In the genomic region with DNA sequence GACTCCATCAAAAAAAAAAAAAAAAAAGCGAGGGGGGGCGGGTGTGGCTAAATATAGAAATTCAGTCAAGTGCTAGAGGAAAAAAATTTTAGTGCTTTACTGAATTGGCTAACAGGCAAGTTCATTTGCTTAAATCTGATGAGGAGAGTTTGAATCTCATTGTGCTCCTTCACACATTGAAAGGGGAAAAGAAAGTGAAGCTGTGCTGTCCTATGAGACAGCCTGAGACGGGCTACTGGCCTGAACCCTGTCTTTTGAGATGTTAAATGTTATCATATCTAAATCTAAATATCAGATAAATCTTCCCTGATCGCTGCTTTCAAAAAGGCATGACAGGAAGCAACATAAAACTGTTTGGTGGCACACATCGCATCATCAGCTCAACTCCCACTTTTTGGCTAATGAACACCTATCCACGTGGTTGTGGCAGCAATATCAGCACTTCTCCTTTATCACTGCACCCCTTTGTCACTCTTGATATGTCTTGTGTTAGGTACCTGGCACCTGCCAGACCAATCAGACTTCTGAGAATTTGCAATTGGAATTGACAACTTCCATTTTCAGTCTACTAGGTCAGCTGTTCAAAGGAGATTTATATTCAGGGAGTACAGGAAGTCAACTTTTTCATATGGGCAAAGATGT, we compare ENCODE assay signal across 24 cellular contexts. TPM values are rescaled to one million over a fixed set of nuclear protein-coding genes. Genes with fewer than 3 reads are reported as not detected.
DNase-seq lines count a peak whose midpoint lies in the region; ATAC-seq lines count a peak whose summit lies in the region.
"Had no signal": no experiment of that assay in that cellular context is flagged by ENCODE, and none has a peak within 500 bp of the region (broad histone marks: within the 10 kb centered on the region; RNA-seq: fewer than 3 reads in every experiment).

No MANE protein-coding gene starts in this region.

- no peaks in the 10 kb centered on the region for H3K36me3 Mint-ChIP-seq in naive B cell
- H3K36me3 Mint-ChIP-seq: CD4-positive, alpha-beta memory T cell had no signal

- peak overlapping the region in 2 of 8 donors; percentile 5 to 7 for H3K4me3 Mint-ChIP-seq in naive B cell

- ATAC-seq in GM18867 (IDR thresholded peaks at IDR 0.05; ENCODE audit: unreplicated experiment) (peak; percentile 38), GM21423 (IDR thresholded peaks at IDR 0.05; ENCODE audit: unreplicated experiment) (peak; percentile 31), HG03432 (IDR thresholded peaks at IDR 0.05; ENCODE audit: unreplicated experiment) (peak; percentile 33), naive B cell (ENCODE audit: low read depth in 2 of 2) (peak; percentile 42 to 64)
- ATAC-seq: foreskin keratinocyte, HCT116 had no signal

- H3K4me1 Mint-ChIP-seq in naive B cell, result peaks cover 4 to 11% (median 7%) of the 10 kb centered on the region in 3 donors

- no peaks in the 10 kb centered on the region for H3K27me3 Mint-ChIP-seq in naive B cell
- H3K27me3 Mint-ChIP-seq: CD4-positive, alpha-beta memory T cell had no signal

- peaks cover 0 to 3% (median 0%) of the 10 kb centered on the region in 7 donors for H3K9me3 Mint-ChIP-seq in naive B cell

- DNase-seq in naive B cell (no peak), nucleus accumbens (lab: John Stamatoyannopoulos, UW) (no peak), HuH-7.5 (ENCODE audit: low spot score) (no peak), cerebellar nuclear complex (lab: John Stamatoyannopoulos, UW) (no peak), NCI-H2171 (lab: John Stamatoyannopoulos, UW) (no peak)
- DNase-seq: activated CD4-positive, alpha-beta T cell treated with anti-CD3 and anti-CD28 coated beads, Interleukin-2, amount 50 U/mL, for 48 hours; activated naive CD4-positive, alpha-beta T cell treated with Interleukin-2 at 50 U/mL for 16 hours; activated T-cell treated with anti-CD3 and anti-CD28 coated beads for 4 hours; anterior cingulate cortex; CD4-positive, alpha-beta memory T cell; foreskin keratinocyte; GF-D8; NCI-H146; NCI-H2227 treated with DMSO at 0.1 percent for 48 hours; NCI-H82; stimulated activated CD4-positive, alpha-beta T cell treated with anti-CD3 and anti-CD28 coated beads, Interleukin-2, amount 100 ng/mL, for 24 hours; stimulated activated naive CD4-positive, alpha-beta T cell treated with Interleukin-2 at 50 U/mL for 16 hours; T-helper 2 cell; transverse colon had no signal

- H3K27ac Mint-ChIP-seq in naive B cell, result peak overlapping the region in 4 of 6 donors; percentile 7 to 35 (median 16)

RNA-seq across cellular contexts. Expression of a gene that starts 14.0 kb away (rescaled TPM):
- polyA plus RNA-seq in naive B cell (ENCODE audit: low read depth in 6 of 6), result under 1 TPM in 2 of 6 donors, not detected in 4; 0.12 to 0.15 TPM
- polyA plus RNA-seq: CD4-positive, alpha-beta memory T cell; foreskin keratinocyte; hepatocyte had no signal

RNA-seq across cellular contexts. Expression of a gene that starts 28.5 kb away (rescaled TPM):
- 1 to 10 TPM; 1.2 to 6.7 (median 3.1) TPM for polyA plus RNA-seq in naive B cell (ENCODE audit: low read depth in 6 of 6)

RNA-seq across cellular contexts. Expression of a gene that starts 36.1 kb away (rescaled TPM):
- 10 to 100 TPM in 2 of 6 donors, 1 to 10 TPM in 4; 3.5 to 27.2 (median 7.3) TPM for polyA plus RNA-seq in naive B cell (ENCODE audit: low read depth in 6 of 6)

RNA-seq across cellular contexts. Expression of a gene that starts 50.5 kb away (rescaled TPM):
- 10 to 100 TPM; 13.6 to 24.2 (median 21.4) TPM for polyA plus RNA-seq in naive B cell (ENCODE audit: low read depth in 6 of 6)
